ENCODE assay signal across 9 cellular contexts in genomic region chr17:15463363-15463762, GRCh38. TPM values are rescaled to one million over a fixed set of nuclear protein-coding genes. Genes with fewer than 3 reads are reported as not detected.
DNase-seq lines count a peak whose midpoint lies in the region; ATAC-seq and TF ChIP-seq lines count a peak whose summit lies in the region.
"Had no signal": no experiment of that assay in that cellular context is flagged by ENCODE, and none has a peak within 500 bp of the region (broad histone marks: within the 10 kb centered on the region; RNA-seq: fewer than 3 reads in every experiment).

No MANE protein-coding gene starts in this region.

- no peaks in the 10 kb centered on the region for H3K27me3 ChIP-seq in ascending aorta
- no peaks in the 10 kb centered on the region for H3K27me3 ChIP-seq in heart left ventricle
- H3K27me3 ChIP-seq in psoas muscle (ENCODE audit: insufficient read depth in 3 of 3, low read length in 2 of 3): no peaks in the 10 kb centered on the region

- peak; percentile 72 to 87 (median 76) for ATAC-seq in heart left ventricle
- ATAC-seq in psoas muscle: peak; percentile 72 to 84 (median 80)
- ATAC-seq in effector memory CD8-positive, alpha-beta T cell (replicated peaks): no peak
- ATAC-seq in GM21515 (IDR thresholded peaks at IDR 0.05; ENCODE audit: unreplicated experiment): no peak

- H3K27ac ChIP-seq in ascending aorta (peak overlapping the region; percentile 51 to 66), heart left ventricle (peak overlapping the region in 11 of 12 donors; percentile 4 to 72 (median 45)), psoas muscle (peak overlapping the region; percentile 32)

- no peaks in the 10 kb centered on the region for H3K4me1 Mint-ChIP-seq in effector memory CD8-positive, alpha-beta T cell (ENCODE audit: low read depth in 2 of 2)
- H3K4me1 Mint-ChIP-seq in activated CD4-positive, alpha-beta memory T cell treated with anti-CD3 and anti-CD28 coated beads for 36 hours (ENCODE audit: low read depth): no peaks in the 10 kb centered on the region

- peaks cover 4 to 18% of the 10 kb centered on the region in 2 donors for H3K4me1 ChIP-seq in ascending aorta
- H3K4me1 ChIP-seq in heart left ventricle: peaks cover 0 to 33% (median 19%) of the 10 kb centered on the region in 12 donors
- H3K4me1 ChIP-seq in psoas muscle: peaks cover 23% of the 10 kb centered on the region

- TF ChIP-seq POLR2A in heart left ventricle (IDR thresholded peaks at IDR 0.05): no peak

- H3K4me3 ChIP-seq in ascending aorta (no peak overlapping the region), heart left ventricle (no peak overlapping the region), psoas muscle (no peak overlapping the region)

- no peak overlapping the region for H3K4me3 Mint-ChIP-seq in effector memory CD8-positive, alpha-beta T cell
- no peak overlapping the region for H3K4me3 Mint-ChIP-seq in activated CD4-positive, alpha-beta memory T cell treated with anti-CD3 and anti-CD28 coated beads for 36 hours

- H3K27ac Mint-ChIP-seq in effector memory CD8-positive, alpha-beta T cell: no peak overlapping the region
- no peak overlapping the region for H3K27ac Mint-ChIP-seq in activated CD4-positive, alpha-beta memory T cell treated with anti-CD3 and anti-CD28 coated beads for 36 hours

- H3K36me3 ChIP-seq in ascending aorta (no peaks in the 10 kb centered on the region), heart left ventricle (no peaks in the 10 kb centered on the region), psoas muscle (ENCODE audit: insufficient read depth in 1 of 2, low read depth in 1 of 2) (no peaks in the 10 kb centered on the region)

- H3K9me3 Mint-ChIP-seq in effector memory CD8-positive, alpha-beta T cell: no peaks in the 10 kb centered on the region
- peaks cover 4% of the 10 kb centered on the region for H3K9me3 Mint-ChIP-seq in activated CD4-positive, alpha-beta memory T cell treated with anti-CD3 and anti-CD28 coated beads for 36 hours

- CTCF ChIA-PET in activated CD4-positive, alpha-beta memory T cell treated with anti-CD3 and anti-CD28 coated beads for 36 hours (lab: Charles Lee): no interaction called here

- peak; percentile 85 for DNase-seq in EL
- DNase-seq in ascending aorta (ENCODE audit: low spot score in 2 of 2): peak in 1 of 2 donors; percentile 77
- peak in 3 of 5 donors; percentile 45 to 50 (median 46) for DNase-seq in heart left ventricle
- DNase-seq in psoas muscle: peak in 1 of 2 donors; percentile 32
- DNase-seq in effector memory CD8-positive, alpha-beta T cell: no peak
- DNase-seq in activated CD4-positive, alpha-beta memory T cell treated with anti-CD3 and anti-CD28 coated beads for 36 hours: no peak
- DNase-seq in NCI-H1417 treated with DMSO at 0.1 percent for 48 hours (lab: John Stamatoyannopoulos, UW): no peak
- DNase-seq: NCI-H2171 treated with DMSO at 0.1 percent for 48 hours had no signal

- intact Hi-C loops in ascending aorta (cut with DNase I): no loop called here
- intact Hi-C loops in heart left ventricle (cut with DNase I): no loop called here
- intact Hi-C loops in psoas muscle (cut with DNase I): loop anchor here in 1 of 2 donors (5.0 kb wide), 1 partner anchor 34 kb away; no protein-coding TSS in a partner anchor
- intact Hi-C loops in activated CD4-positive, alpha-beta memory T cell treated with anti-CD3 and anti-CD28 coated beads for 36 hours (cut with micrococcal nuclease): no loop called here

- no peaks in the 10 kb centered on the region for H3K36me3 Mint-ChIP-seq in effector memory CD8-positive, alpha-beta T cell (ENCODE audit: insufficient read depth)
- peaks cover 7% of the 10 kb centered on the region for H3K36me3 Mint-ChIP-seq in activated CD4-positive, alpha-beta memory T cell treated with anti-CD3 and anti-CD28 coated beads for 36 hours

- POLR2A ChIA-PET in activated CD4-positive, alpha-beta memory T cell treated with anti-CD3 and anti-CD28 coated beads for 36 hours (lab: Charles Lee): no interaction called here

- no peaks in the 10 kb centered on the region for H3K27me3 Mint-ChIP-seq in effector memory CD8-positive, alpha-beta T cell
- no peaks in the 10 kb centered on the region for H3K27me3 Mint-ChIP-seq in activated CD4-positive, alpha-beta memory T cell treated with anti-CD3 and anti-CD28 coated beads for 36 hours

- H3K9me3 ChIP-seq in ascending aorta (no peaks in the 10 kb centered on the region), heart left ventricle (no peaks in the 10 kb centered on the region), psoas muscle (no peaks in the 10 kb centered on the region)

- TF ChIP-seq CTCF in ascending aorta (IDR thresholded peaks at IDR 0.05) (no peak), heart left ventricle (IDR thresholded peaks at IDR 0.05) (no peak), psoas muscle (IDR thresholded peaks at IDR 0.05) (no peak)

- WGBS in heart left ventricle, 4 donors: 30 to 39% (median 33%) methylated on average over 6 of the region's 6 CpGs
- WGBS in psoas muscle, 3 donors: 12 to 22% (median 20%) methylated on average over 6 of the region's 6 CpGs

RNA-seq across cellular contexts. Expression of gene CDRT4, which starts 4.1 kb away (rescaled TPM):
- total RNA-seq in ascending aorta (3.7 TPM), heart left ventricle (1 to 10 TPM in 3 of 9 donors, under 1 TPM in 4, not detected in 2; 0.56 to 4.7 (median 0.96) TPM), psoas muscle (1 to 10 TPM in 1 of 4 donors, under 1 TPM in 3; 0.62 to 2.0 (median 0.86) TPM)
- polyA plus RNA-seq in heart left ventricle (1 to 10 TPM in 1 of 2 donors, under 1 TPM in 1; 0.12 to 1.9 TPM), psoas muscle (under 1 TPM in 2 of 3 donors, not detected in 1; 0.29 to 0.31 TPM)
- 1 to 10 TPM; 5.7 to 6.8 TPM for total RNA-seq in activated CD4-positive, alpha-beta memory T cell treated with anti-CD3 and anti-CD28 coated beads for 36 hours

Comparison
In these comparisons a context has a peak if more than half of its experiments do, and no peak if none do; other contexts are left out.
1. DNase-seq: peak in EL (single experiment) and heart left ventricle (3 of 5); none in effector memory CD8-positive, alpha-beta T cell (0 of 3), activated CD4-positive, alpha-beta memory T cell treated with anti-CD3 and anti-CD28 coated beads for 36 hours (single experiment) and NCI-H1417 treated with DMSO at 0.1 percent for 48 hours (single experiment).
2. ATAC-seq: peak in heart left ventricle (4 of 4) and psoas muscle (4 of 4); none in effector memory CD8-positive, alpha-beta T cell (single experiment) and GM21515 (single experiment).
3. Peak in every context shown above with its lines, with median percentiles within 50 percentile points of each other: H3K27ac ChIP-seq.